8 cellular contexts compared by ENCODE assay signal in genomic region chr12:120686690-120687569, GRCh38. TPM values are rescaled to one million over a fixed set of nuclear protein-coding genes. Genes with fewer than 3 reads are reported as not detected.
DNase-seq lines count a peak whose midpoint lies in the region; ATAC-seq and TF ChIP-seq lines count a peak whose summit lies in the region.

Gene MLEC (plus strand): TSS chr12:120687149. CDS start chr12:120687297, 148 bp downstream.

- peak within 1 kb of the TSS; percentile 79 for H3K4me3 ChIP-seq in BJ (ENCODE audit: low read depth, low read length)
- peak within 1 kb of the TSS; percentile 84 for H3K4me3 ChIP-seq in choroid plexus epithelial cell (ENCODE audit: low read depth, low read length)

- peaks cover 9% of the 10 kb centered on the region for H3K36me3 Mint-ChIP-seq in activated CD4-positive, alpha-beta T cell treated with anti-CD3 and anti-CD28 coated beads for 36 hours (ENCODE audit: low read depth)

- no peaks in the 10 kb centered on the region for H3K27me3 ChIP-seq in BJ (ENCODE audit: control insufficient read depth, insufficient read depth, low read length)

- peaks cover 46% of the 10 kb centered on the region for H3K4me1 Mint-ChIP-seq in activated CD4-positive, alpha-beta T cell treated with anti-CD3 and anti-CD28 coated beads for 36 hours

- CTCF ChIA-PET in BJ (lab: Yijun Ruan, JAX) = interaction anchor here (0.7 to 2.5 kb wide), 4 partner anchors 13 to 38 kb away, joined by 3 to 8 read pairs (median 5); partner anchors contain the start of gene UNC119B
- CTCF ChIA-PET in activated CD4-positive, alpha-beta T cell treated with anti-CD3 and anti-CD28 coated beads for 36 hours (lab: Charles Lee) = interaction anchor here (0.6 to 1.5 kb wide), 6 partner anchors 11 to 273 kb away, joined by 3 to 7 read pairs (median 3); partner anchors contain the start of gene UNC119B

- peak within 1 kb of the TSS; percentile 92 for H3K4me3 Mint-ChIP-seq in activated CD4-positive, alpha-beta T cell treated with anti-CD3 and anti-CD28 coated beads for 36 hours

- TF ChIP-seq CTCF in BJ (IDR thresholded peaks at IDR 0.05; ENCODE audit: insufficient read depth, low read depth, low read length) (no peak), choroid plexus epithelial cell (conservative IDR thresholded peaks at IDR 0.05; ENCODE audit: low read depth, low read length) (no peak)

- intact Hi-C loops in activated CD4-positive, alpha-beta T cell treated with anti-CD3 and anti-CD28 coated beads for 36 hours (cut with DNase I, micrococcal nuclease) = loop anchor here (1.0 to 5.0 kb wide), 26 partner anchors 23 to 1115 kb away; partner anchors contain the start of genes COX6A1 (in 2 of the 2), POP5 (in 2 of the 2), ACADS (in 1 of the 2) and ANAPC5 (in 1 of the 2)

- H3K36me3 ChIP-seq in BJ (ENCODE audit: control insufficient read depth, insufficient read depth, low read length) = no peaks in the 10 kb centered on the region

- no peaks in the 10 kb centered on the region for H3K27me3 Mint-ChIP-seq in activated CD4-positive, alpha-beta T cell treated with anti-CD3 and anti-CD28 coated beads for 36 hours

- H3K9me3 Mint-ChIP-seq in activated CD4-positive, alpha-beta T cell treated with anti-CD3 and anti-CD28 coated beads for 36 hours (ENCODE audit: low read depth) = no peaks in the 10 kb centered on the region

- DNase-seq in BJ (ENCODE audit: low read depth) = peak; percentile 69
- peak; percentile 87 for DNase-seq in GM19238 (ENCODE audit: insufficient read length, low spot score)
- peak; percentile 97 to 98 for DNase-seq in NCI-H524 (lab: John Stamatoyannopoulos, UW)
- DNase-seq in activated CD4-positive, alpha-beta T cell treated with anti-CD3 and anti-CD28 coated beads for 36 hours = peak; percentile 99
- peak; percentile 97 for DNase-seq in choroid plexus epithelial cell (ENCODE audit: low read depth)
- DNase-seq in kidney glomerular epithelial cell (lab: John Stamatoyannopoulos, UW) = peak; percentile 98
- peak; percentile 97 for DNase-seq in stimulated activated CD4-positive, alpha-beta T cell treated with anti-CD3 and anti-CD28 coated beads, Interleukin-1b, Interleukin-23, amount 100 ng/mL, for 1 hour (ENCODE audit: low read depth in 2 of 2)

- ATAC-seq in HG03442 (IDR thresholded peaks at IDR 0.05; ENCODE audit: unreplicated experiment) = peak; percentile 67
- peak; percentile 86 for ATAC-seq in activated CD4-positive, alpha-beta T cell treated with anti-CD3 and anti-CD28 coated beads for 36 hours

- H3K27ac Mint-ChIP-seq in activated CD4-positive, alpha-beta T cell treated with anti-CD3 and anti-CD28 coated beads for 36 hours = peak within 1 kb of the TSS; percentile 85

- POLR2A ChIA-PET in BJ (lab: Charles Lee) = no interaction called here
- POLR2A ChIA-PET in activated CD4-positive, alpha-beta T cell treated with anti-CD3 and anti-CD28 coated beads for 36 hours (lab: Charles Lee) = interaction anchor here (0.6 to 1.0 kb wide), 4 partner anchors 38 to 395 kb away, joined by 3 to 5 read pairs (median 4); partner anchors contain the start of genes POP5, RNU4-1 and RNU4-2

RNA-seq across cellular contexts. Expression of gene MLEC, which starts in this region (rescaled TPM):
- 34.3 and 49.4 TPM in 2 replicates for polyA plus RNA-seq in BJ (2011; rRNA removed)
- polyA minus RNA-seq in BJ (2011; rRNA and poly(A)+ RNA removed) = 28.4 and 37.8 TPM in 2 replicates
- total RNA-seq in activated CD4-positive, alpha-beta T cell treated with anti-CD3 and anti-CD28 coated beads for 36 hours = 10 to 100 TPM; 70.6 to 89.5 TPM

Comparison
In these comparisons a context has a peak if more than half of its experiments do, and no peak if none do; other contexts are left out.
1. Peak in every context shown above with its lines: DNase-seq, ATAC-seq and H3K4me3 ChIP-seq.